In genomic region chr20:63268671-63269439, GRCh38 we compare ENCODE assay signal across 28 cellular contexts. TPM values are rescaled to one million over a fixed set of nuclear protein-coding genes. Genes with fewer than 3 reads are reported as not detected.
A peak's percentile ranks its signal among the peaks of the same experiment; 100 is the strongest.
DNase-seq lines count a peak whose midpoint lies in the region; ATAC-seq and FAIRE-seq lines count a peak whose summit lies in the region.
"Had no signal": no experiment of that assay in that cellular context is flagged by ENCODE, and none has a peak within 500 bp of the region (broad histone marks: within the 10 kb centered on the region; RNA-seq: fewer than 3 reads in every experiment).

No MANE protein-coding gene starts in this region.

- no peak overlapping the region for H3K18ac ChIP-seq in trophoblast cell (ENCODE audit: low read length)

- H3K27me3 ChIP-seq in SJCRH30 (peaks cover 7% of the 10 kb centered on the region), iPS-15b (ENCODE audit: control insufficient read depth, insufficient read depth, low read length) (no peaks in the 10 kb centered on the region), trophoblast cell (ENCODE audit: insufficient read depth, low read length) (no peaks in the 10 kb centered on the region)
- H3K27me3 ChIP-seq: vagina had no signal

- H3K4ac ChIP-seq in trophoblast cell (ENCODE audit: low read depth, low read length) = no peak overlapping the region

- no peak overlapping the region for H4K91ac ChIP-seq in trophoblast cell (ENCODE audit: low read depth, low read length)

- no CpG with 5 or more reads among the region's 18 CpGs for WGBS in trophoblast cell (ENCODE audit: extremely low coverage, insufficient coverage, insufficient read length)

- H2BK120ac ChIP-seq in trophoblast cell (ENCODE audit: insufficient read depth, low read length, poor library complexity) = no peak overlapping the region

- DNase-seq in SJCRH30 (peak in 1 of 2 experiments; percentile 52), trophoblast cell (peak; percentile 63 to 79), NCI-H2227 treated with DMSO at 0.1 percent for 48 hours (lab: John Stamatoyannopoulos, UW) (no peak), NCI-H510A treated with DMSO at 0.1 percent for 48 hours (lab: John Stamatoyannopoulos, UW) (no peak)
- no peak for DNase-seq in stimulated activated naive CD8-positive, alpha-beta T cell treated with anti-CD3 and anti-CD28 coated beads, Interleukin-15, Interleukin-2, amounts not matched to agents 100 U/mL and 50 U/mL, for 24 hours
- DNase-seq: activated B cell treated with CpG ODN at 0.5 μM for 24 hours; activated CD4-positive, alpha-beta T cell treated with anti-CD3 and anti-CD28 coated beads, Interleukin-2, amount 50 U/mL, for 48 hours; activated naive CD4-positive, alpha-beta T cell; activated T-cell treated with anti-CD3 and anti-CD28 coated beads for 4 hours; amygdala; DMS 273 treated with DMSO at 0.1 percent for 48 hours; esophagus squamous epithelium; GF-D8; Karpas-422; left ventricle myocardium inferior; mucosa of descending colon; NCI-H1048; NCI-H1930; NCI-H446 treated with DMSO at 0.1 percent for 48 hours; stimulated activated CD4-positive, alpha-beta T cell treated with anti-CD3 and anti-CD28 coated beads, Interleukin-15, amount 100 ng/mL, for 24 hours; substantia nigra had no signal

- no peak overlapping the region for H3K4me2 ChIP-seq in trophoblast cell (ENCODE audit: low read length)

- H3K23ac ChIP-seq in trophoblast cell (ENCODE audit: low read length) = no peak overlapping the region

- H4K12ac ChIP-seq in trophoblast cell (ENCODE audit: low read depth, low read length) = no peak overlapping the region

- H4K8ac ChIP-seq in trophoblast cell (ENCODE audit: low read depth, low read length) = peak overlapping the region; percentile 10

- FAIRE-seq in G401.6 (lab: Jason Lieb, UNC) = peak; percentile 34

- H3K9ac ChIP-seq in iPS-15b (ENCODE audit: low read depth, low read length) = peak overlapping the region; percentile 24
- no peak overlapping the region for H3K9ac ChIP-seq in trophoblast cell (ENCODE audit: low read length)

- peaks cover 13% of the 10 kb centered on the region for H3K79me2 ChIP-seq in trophoblast cell (ENCODE audit: control insufficient read depth, insufficient read depth, low read length, poor library complexity)

- H2AFZ ChIP-seq in trophoblast cell (ENCODE audit: insufficient read depth, low read length, poor library complexity) = no peak overlapping the region

- H2BK5ac ChIP-seq in trophoblast cell (ENCODE audit: low read depth, low read length, poor library complexity) = no peak overlapping the region

- no peak for ATAC-seq in HG03457 (IDR thresholded peaks at IDR 0.05; ENCODE audit: unreplicated experiment)
- ATAC-seq in stimulated activated naive CD8-positive, alpha-beta T cell treated with anti-CD3 and anti-CD28 coated beads, Interleukin-15, Interleukin-2, amounts not matched to agents 100 U/mL and 50 U/mL, for 24 hours = no peak
- ATAC-seq: mucosa of descending colon had no signal

- H3K9me3 ChIP-seq in SJCRH30 (replicated peaks) (no peaks in the 10 kb centered on the region), iPS-15b (ENCODE audit: control insufficient read depth, insufficient read depth, low read length) (no peaks in the 10 kb centered on the region), trophoblast cell (ENCODE audit: insufficient read depth, low read depth, low read length) (peaks cover 1% of the 10 kb centered on the region)
- H3K9me3 ChIP-seq: esophagus squamous epithelium, left ventricle myocardium inferior, mucosa of descending colon, SJSA1, vagina had no signal

- no peaks in the 10 kb centered on the region for H3K36me3 ChIP-seq in SJCRH30
- no peaks in the 10 kb centered on the region for H3K36me3 ChIP-seq in iPS-15b (ENCODE audit: control insufficient read depth, insufficient read depth, low read length)
- peaks cover 5% of the 10 kb centered on the region in 2 experiments for H3K36me3 ChIP-seq in trophoblast cell (ENCODE audit: control insufficient read depth in 1 of 2, insufficient read depth in 2 of 2, low read length in 2 of 2)
- H3K36me3 ChIP-seq: esophagus squamous epithelium, left ventricle myocardium inferior, vagina had no signal

- H3K4me1 ChIP-seq in SJCRH30 (peaks cover 71% of the 10 kb centered on the region), iPS-15b (ENCODE audit: control insufficient read depth, insufficient read depth, low read length) (no peaks in the 10 kb centered on the region), trophoblast cell (ENCODE audit: control insufficient read depth in 1 of 2, insufficient read depth in 2 of 2, low read length in 2 of 2) (peaks cover 15 to 16% of the 10 kb centered on the region in 2 experiments)

- no peak overlapping the region for H3K14ac ChIP-seq in trophoblast cell (ENCODE audit: low read length)

- peak overlapping the region; percentile 0; the same call in 1 of the 2 replicates for H3K4me3 ChIP-seq in SJCRH30
- H3K4me3 ChIP-seq in iPS-15b (ENCODE audit: low read depth, low read length) = no peak overlapping the region
- H3K4me3 ChIP-seq in trophoblast cell (ENCODE audit: low read depth, low read length) = no peak overlapping the region
- H3K4me3 ChIP-seq: esophagus squamous epithelium, left ventricle myocardium inferior, mucosa of descending colon, SJSA1, vagina had no signal

- peaks cover 8% of the 10 kb centered on the region for H3K79me1 ChIP-seq in trophoblast cell (ENCODE audit: low read length)

- no peak overlapping the region for H2AK5ac ChIP-seq in trophoblast cell (ENCODE audit: low read length)

- no peak overlapping the region for H2BK12ac ChIP-seq in trophoblast cell (ENCODE audit: low read length)

- H3K27ac ChIP-seq in SJCRH30 = no peak overlapping the region
- H3K27ac ChIP-seq in trophoblast cell (ENCODE audit: low read depth, low read length) = no peak overlapping the region
- H3K27ac ChIP-seq: esophagus squamous epithelium, left ventricle myocardium inferior, SJSA1, vagina had no signal

RNA-seq across cellular contexts. Expression of gene ARFGAP1, which starts 3.8 kb away (rescaled TPM):
- total RNA-seq in SJCRH30 (2014; rRNA removed; shearing (Covaris generic)) = 72.5 and 96.8 TPM in 2 replicates
- polyA plus RNA-seq in trophoblast cell (2013) = 83.1 and 87.4 TPM in 2 replicates

RNA-seq across cellular contexts. Expression of gene NKAIN4, which starts 14.6 kb away (rescaled TPM):
- total RNA-seq in SJCRH30 (2014; rRNA removed; shearing (Covaris generic)) = 15.5 and 16.4 TPM in 2 replicates
- polyA plus RNA-seq in trophoblast cell (2013) = 40.3 and 44.3 TPM in 2 replicates
- total RNA-seq: activated B cell treated with CpG ODN at 0.5 μM for 24 hours; esophagus squamous epithelium; left ventricle myocardium inferior; SJSA1; T-helper 2 cell treated with Interferon-gamma antibody and Interleukin-4, amounts not matched to agents 100 ng/mL and 5 ng/mL, for 36 hours; vagina had no signal
- polyA plus RNA-seq: AG04450 had no signal

RNA-seq across cellular contexts. Expression of gene COL20A1, which starts 24.1 kb away (rescaled TPM):
- 0.18 TPM in 1 of 2 replicates, not detected in the other for total RNA-seq in SJCRH30 (2014; rRNA removed; shearing (Covaris generic))
- 0.23 and 0.26 TPM in 2 replicates for polyA plus RNA-seq in trophoblast cell (2013)
- total RNA-seq: activated B cell treated with CpG ODN at 0.5 μM for 24 hours; esophagus squamous epithelium; left ventricle myocardium inferior; mucosa of descending colon; SJSA1; T-helper 2 cell treated with Interferon-gamma antibody and Interleukin-4, amounts not matched to agents 100 ng/mL and 5 ng/mL, for 36 hours; vagina had no signal
- polyA plus RNA-seq: AG04450 had no signal

RNA-seq across cellular contexts. Expression of gene BIRC7, which starts 33.1 kb away (rescaled TPM):
- 0.10 TPM in 1 of 2 replicates, not detected in the other for total RNA-seq in SJCRH30 (2014; rRNA removed; shearing (Covaris generic))
- polyA plus RNA-seq in trophoblast cell (2013) = 12.8 and 14.9 TPM in 2 replicates
- total RNA-seq: activated B cell treated with CpG ODN at 0.5 μM for 24 hours; SJSA1; T-helper 2 cell treated with Interferon-gamma antibody and Interleukin-4, amounts not matched to agents 100 ng/mL and 5 ng/mL, for 36 hours had no signal
- polyA plus RNA-seq: AG04450 had no signal

RNA-seq across cellular contexts. Expression of gene YTHDF1, which starts 52.9 kb away (rescaled TPM):
- total RNA-seq in SJCRH30 (2014; rRNA removed; shearing (Covaris generic)) = 83.2 and 84.4 TPM in 2 replicates
- 89.1 and 94.0 TPM in 2 replicates for polyA plus RNA-seq in trophoblast cell (2013)

Comparison
In these comparisons a context has a peak if more than half of its experiments do, and no peak if none do; other contexts are left out.
1. DNase-seq: peak in trophoblast cell (2 of 2); none in NCI-H2227 treated with DMSO at 0.1 percent for 48 hours (single experiment), NCI-H510A treated with DMSO at 0.1 percent for 48 hours (single experiment) and stimulated activated naive CD8-positive, alpha-beta T cell treated with anti-CD3 and anti-CD28 coated beads, Interleukin-15, Interleukin-2, amounts not matched to agents 100 U/mL and 50 U/mL, for 24 hours (single experiment).